In genomic region chr4:15002659-15003440, GRCh38 we compare ENCODE assay signal across 8 cellular contexts. TPM values are rescaled to one million over a fixed set of nuclear protein-coding genes. Genes with fewer than 3 reads are reported as not detected.
DNase-seq lines count a peak whose midpoint lies in the region; FAIRE-seq and TF ChIP-seq lines count a peak whose summit lies in the region.

No MANE protein-coding gene starts in this region.

- FAIRE-seq in H54 (lab: Jason Lieb, UNC) = no peak

- DNase-seq in GDM1 (lab: John Stamatoyannopoulos, UW) (peak; percentile 75), H54 (ENCODE audit: insufficient read length, low spot score) (no peak), LoVo (ENCODE audit: low spot score) (peak; percentile 63), T-helper 1 cell (peak; percentile 70 to 92 (median 83)), amniotic epithelial cell (ENCODE audit: low read depth) (peak; percentile 87), left ventricle myocardium inferior (peak; percentile 85), prostate gland (ENCODE audit: low spot score) (peak; percentile 64)

- H3K4me1 ChIP-seq in left ventricle myocardium inferior (peaks cover 63% of the 10 kb centered on the region), prostate gland (replicated peaks) (no peaks in the 10 kb centered on the region), urinary bladder (ENCODE audit: insufficient read depth) (no peaks in the 10 kb centered on the region)

- intact Hi-C loops in left ventricle myocardium inferior (cut with micrococcal nuclease) = no loop called here
- intact Hi-C loops in prostate gland (cut with DNase I) = loop anchor here (10.0 kb wide), 4 partner anchors 138 to 652 kb away; partner anchors contain the start of gene FBXL5

- H3K27me3 ChIP-seq in left ventricle myocardium inferior (ENCODE audit: low read depth) = no peaks in the 10 kb centered on the region
- H3K27me3 ChIP-seq in prostate gland (replicated peaks; ENCODE audit: insufficient read depth) = no peaks in the 10 kb centered on the region

- H3K4me3 ChIP-seq in left ventricle myocardium inferior (peak overlapping the region; percentile 93), prostate gland (peak overlapping the region; percentile 96 to 99), urinary bladder (ENCODE audit: low read depth, low read length) (peak overlapping the region; percentile 99)

- H3K9me3 ChIP-seq in left ventricle myocardium inferior (replicated peaks) (no peaks in the 10 kb centered on the region), prostate gland (no peaks in the 10 kb centered on the region)

- H3K27ac ChIP-seq in left ventricle myocardium inferior (replicated peaks) (peak overlapping the region; percentile 100), prostate gland (peak overlapping the region; percentile 99 to 100), urinary bladder (ENCODE audit: low read depth) (peak overlapping the region; percentile 100)

- peaks cover 5% of the 10 kb centered on the region for H3K36me3 ChIP-seq in left ventricle myocardium inferior
- no peaks in the 10 kb centered on the region for H3K36me3 ChIP-seq in prostate gland
- no peaks in the 10 kb centered on the region for H3K36me3 ChIP-seq in urinary bladder (ENCODE audit: insufficient read depth)

- TF ChIP-seq POLR2A in H54 (IDR thresholded peaks at IDR 0.05; ENCODE audit: low read depth, low read length) (peak; percentile 45), prostate gland (IDR thresholded peaks at IDR 0.05) (peak; percentile 76)

- TF ChIP-seq CTCF in left ventricle myocardium inferior (IDR thresholded peaks at IDR 0.05; ENCODE audit: borderline replicate concordance) = no peak
- no peak for TF ChIP-seq CTCF in prostate gland (IDR thresholded peaks at IDR 0.05)

- under 1% methylated on average over 75 of the region's 81 CpGs for WGBS in prostate gland
- under 1% methylated on average over 81 of the region's 81 CpGs for WGBS in urinary bladder

RNA-seq across cellular contexts. Expression of gene CPEB2, which starts 0.6 kb away (rescaled TPM):
- total RNA-seq in left ventricle myocardium inferior (23.3 TPM), prostate gland (10 to 100 TPM; 14.5 to 47.3 TPM), urinary bladder (18.5 TPM)
- polyA plus RNA-seq in urinary bladder = 13.8 TPM
